13 cellular contexts compared by ENCODE assay signal in the genomic region with DNA sequence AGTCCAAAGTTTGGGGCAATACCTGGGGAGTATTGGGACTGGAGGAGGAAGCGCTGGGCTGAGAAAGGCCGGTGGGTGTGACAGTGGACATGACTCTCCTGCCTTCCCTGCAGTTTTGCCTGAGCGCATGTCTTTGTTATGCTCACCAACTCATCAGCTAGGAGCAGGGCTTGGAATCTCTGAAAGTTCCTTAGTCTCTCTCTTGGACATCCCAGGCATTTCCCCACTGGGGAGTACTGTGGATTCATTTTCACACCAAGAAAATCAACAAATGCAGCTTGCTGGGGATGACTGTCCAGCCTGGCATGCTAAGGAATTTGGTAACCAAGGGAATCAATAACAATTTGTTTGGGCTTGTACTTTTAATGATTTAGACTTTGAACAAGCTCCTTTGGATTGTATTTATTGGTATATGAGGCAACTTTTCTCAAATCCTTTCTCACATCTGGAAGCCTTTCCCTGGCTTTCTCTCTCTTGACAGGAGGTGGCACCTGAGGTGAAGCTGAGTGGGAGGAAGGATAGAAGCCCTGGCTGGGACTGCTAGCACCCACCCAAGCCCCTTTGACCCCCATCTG. TPM values are rescaled to one million over a fixed set of nuclear protein-coding genes. Genes with fewer than 3 reads are reported as not detected.
DNase-seq lines count a peak whose midpoint lies in the region; ATAC-seq and TF ChIP-seq lines count a peak whose summit lies in the region.
"Had no signal": no experiment of that assay in that cellular context is flagged by ENCODE, and none has a peak within 500 bp of the region (broad histone marks: within the 10 kb centered on the region; RNA-seq: fewer than 3 reads in every experiment).

No MANE protein-coding gene starts in this region.

- peak; percentile 55 for DNase-seq in GOT3 (lab: John Stamatoyannopoulos, UW)
- DNase-seq in RWPE2 (ENCODE audit: low spot score): no peak
- peak; percentile 89 for DNase-seq in fibroblast of peridontal ligament (ENCODE audit: extremely low read depth)
- peak; percentile 65 for DNase-seq in non-pigmented ciliary epithelial cell (ENCODE audit: low read depth)
- DNase-seq in type B pancreatic cell (ENCODE audit: extremely low spot score, unreplicated experiment): no peak
- DNase-seq in NCI-H1092 (lab: John Stamatoyannopoulos, UW): no peak
- DNase-seq in OCI-M2 (lab: John Stamatoyannopoulos, UW; ENCODE audit: unreplicated experiment): no peak
- DNase-seq: activated CD4-positive, alpha-beta T cell treated with anti-CD3 and anti-CD28 coated beads for 4 hours; sigmoid colon; SJCRH30 had no signal

- peaks cover 11% of the 10 kb centered on the region for H3K4me1 ChIP-seq in RWPE2 (ENCODE audit: insufficient read depth, poor library complexity, severe bottlenecking)
- H3K4me1 ChIP-seq: SJCRH30 had no signal

- H3K4me1 Mint-ChIP-seq in type B pancreatic cell (ENCODE audit: unreplicated experiment): peaks cover 5% of the 10 kb centered on the region
- H3K4me1 Mint-ChIP-seq: activated naive CD4-positive, alpha-beta T cell treated with anti-CD3 and anti-CD28 coated beads, Interleukin-2, amount 50 U/mL, for 24 hours had no signal

- no peak overlapping the region for H3K4me3 ChIP-seq in RWPE2 (ENCODE audit: severe bottlenecking)
- H3K4me3 ChIP-seq: lung, sigmoid colon, SJCRH30 had no signal

- H3K36me3 Mint-ChIP-seq in type B pancreatic cell: no peaks in the 10 kb centered on the region
- H3K36me3 Mint-ChIP-seq: activated naive CD4-positive, alpha-beta T cell treated with anti-CD3 and anti-CD28 coated beads, Interleukin-2, amount 50 U/mL, for 24 hours had no signal

- H3K36me3 ChIP-seq in RWPE2 (ENCODE audit: low read depth): no peaks in the 10 kb centered on the region
- H3K36me3 ChIP-seq: sigmoid colon, SJCRH30 had no signal

- no peaks in the 10 kb centered on the region for H3K9me3 ChIP-seq in RWPE2 (ENCODE audit: severe bottlenecking)
- H3K9me3 ChIP-seq: sigmoid colon, SJCRH30 had no signal

- H3K27ac Mint-ChIP-seq in type B pancreatic cell: no peak overlapping the region
- H3K27ac Mint-ChIP-seq: activated naive CD4-positive, alpha-beta T cell treated with anti-CD3 and anti-CD28 coated beads, Interleukin-2, amount 50 U/mL, for 24 hours had no signal

- peaks cover 10% of the 10 kb centered on the region for H3K9me3 Mint-ChIP-seq in type B pancreatic cell
- H3K9me3 Mint-ChIP-seq: activated naive CD4-positive, alpha-beta T cell treated with anti-CD3 and anti-CD28 coated beads, Interleukin-2, amount 50 U/mL, for 24 hours had no signal

- ATAC-seq in RWPE2 (ENCODE audit: low read depth): peak; percentile 82
- no peak for ATAC-seq in HG02870 (IDR thresholded peaks at IDR 0.05; ENCODE audit: unreplicated experiment)

- no peaks in the 10 kb centered on the region for H3K27me3 Mint-ChIP-seq in type B pancreatic cell
- H3K27me3 Mint-ChIP-seq: activated naive CD4-positive, alpha-beta T cell treated with anti-CD3 and anti-CD28 coated beads, Interleukin-2, amount 50 U/mL, for 24 hours had no signal

- no peaks in the 10 kb centered on the region for H3K27me3 ChIP-seq in RWPE2 (ENCODE audit: insufficient read depth, poor library complexity, severe bottlenecking)
- H3K27me3 ChIP-seq: sigmoid colon, SJCRH30 had no signal

- TF ChIP-seq CTCF in RWPE2 (IDR thresholded peaks at IDR 0.05; ENCODE audit: poor library complexity, severe bottlenecking): peak; percentile 30
- no peak for TF ChIP-seq CTCF in type B pancreatic cell (conservative IDR thresholded peaks at IDR 0.05)

- H3K4me3 Mint-ChIP-seq in type B pancreatic cell: no peak overlapping the region
- H3K4me3 Mint-ChIP-seq: activated naive CD4-positive, alpha-beta T cell treated with anti-CD3 and anti-CD28 coated beads, Interleukin-2, amount 50 U/mL, for 24 hours had no signal

- H3K27ac ChIP-seq in RWPE2 (ENCODE audit: poor library complexity, severe bottlenecking): peak overlapping the region; percentile 59
- H3K27ac ChIP-seq: sigmoid colon, SJCRH30 had no signal

RNA-seq across cellular contexts. Expression of gene CHST2, which starts 48.5 kb away (rescaled TPM):
- 1.8 and 17.5 TPM in 2 replicates for total RNA-seq in type B pancreatic cell (ENCODE audit: low replicate concordance)

Comparison
In these comparisons a context has a peak if more than half of its experiments do, and no peak if none do; other contexts are left out.
1. DNase-seq: peak in GOT3 (single experiment), fibroblast of peridontal ligament (single experiment) and non-pigmented ciliary epithelial cell (single experiment); none in RWPE2 (single experiment), type B pancreatic cell (single experiment), NCI-H1092 (single experiment) and OCI-M2 (single experiment).